In genomic region chr14:75121559-75121958, GRCh38 we compare ENCODE assay signal across 24 cellular contexts.
"Had no signal": no experiment of that assay in that cellular context is flagged by ENCODE, and none has a peak within 500 bp of the region (broad histone marks: within the 10 kb centered on the region; RNA-seq: fewer than 3 reads in every experiment).

No MANE protein-coding gene starts in this region.

- ATAC-seq: left colon; left ventricle myocardium superior; naive thymus-derived CD8-positive, alpha-beta T cell; psoas muscle; right cardiac atrium; stimulated activated naive B cell treated with anti-CD40 and anti-IgM and Interleukin-4, amounts not matched to agents 10 μg/mL and 1 μg/mL and 100 μg/mL, for 72 hours had no signal

- H3K27ac Mint-ChIP-seq: endodermal cell; immature natural killer cell; nephron progenitor cell; stimulated activated naive B cell treated with anti-CD40 and anti-IgM and Interleukin-4, amounts not matched to agents 10 μg/mL and 1 μg/mL and 100 μg/mL, for 72 hours; stimulated activated naive CD8-positive, alpha-beta T cell treated with anti-CD3 and anti-CD28 coated beads, Interleukin-15, Interleukin-2, amounts not matched to agents 100 ng/mL and 50 ng/mL, for 24 hours had no signal

- H3K36me3 ChIP-seq: ovary, uterus had no signal

- H3K27me3 ChIP-seq: ovary, sigmoid colon, transverse colon, upper lobe of right lung, uterus had no signal

- H3K27me3 Mint-ChIP-seq: naive thymus-derived CD8-positive, alpha-beta T cell; stimulated activated naive B cell treated with anti-CD40 and anti-IgM and Interleukin-4, amounts not matched to agents 10 μg/mL and 1 μg/mL and 100 μg/mL, for 72 hours; stimulated activated naive CD8-positive, alpha-beta T cell treated with anti-CD3 and anti-CD28 coated beads, Interleukin-15, Interleukin-2, amounts not matched to agents 100 ng/mL and 50 ng/mL, for 24 hours had no signal

- H3K9me3 Mint-ChIP-seq: endodermal cell; immature natural killer cell; naive thymus-derived CD8-positive, alpha-beta T cell; nephron progenitor cell; stimulated activated naive B cell treated with anti-CD40 and anti-IgM and Interleukin-4, amounts not matched to agents 10 μg/mL and 1 μg/mL and 100 μg/mL, for 72 hours; stimulated activated naive CD8-positive, alpha-beta T cell treated with anti-CD3 and anti-CD28 coated beads, Interleukin-15, Interleukin-2, amounts not matched to agents 100 ng/mL and 50 ng/mL, for 24 hours had no signal

- H3K4me3 Mint-ChIP-seq: endodermal cell; immature natural killer cell; naive thymus-derived CD8-positive, alpha-beta T cell; nephron progenitor cell; stimulated activated naive B cell treated with anti-CD40 and anti-IgM and Interleukin-4, amounts not matched to agents 10 μg/mL and 1 μg/mL and 100 μg/mL, for 72 hours; stimulated activated naive CD8-positive, alpha-beta T cell treated with anti-CD3 and anti-CD28 coated beads, Interleukin-15, Interleukin-2, amounts not matched to agents 100 ng/mL and 50 ng/mL, for 24 hours had no signal

- H3K27ac ChIP-seq: lower lobe of right lung, ovary, psoas muscle, sigmoid colon, thoracic aorta, transverse colon, upper lobe of right lung, uterus had no signal

- H3K4me3 ChIP-seq: lower lobe of right lung, ovary, psoas muscle, sigmoid colon, thoracic aorta, transverse colon, upper lobe of right lung, uterus had no signal

- H3K9me3 ChIP-seq: lower lobe of right lung, ovary, psoas muscle, sigmoid colon, thoracic aorta, transverse colon, upper lobe of right lung, uterus had no signal

- DNase-seq: effector CD8-positive, alpha-beta T cell; endodermal cell; erythroblast; hypothalamus; immature natural killer cell; islet precursor cell; kidney glomerular epithelial cell; left colon; left ventricle myocardium superior; lower lobe of right lung; naive thymus-derived CD8-positive, alpha-beta T cell; nephron progenitor cell; occipital lobe; ovary; posterior cingulate gyrus; psoas muscle; right cardiac atrium; sigmoid colon; stimulated activated naive B cell treated with anti-CD40 and anti-IgM and Interleukin-4, amounts not matched to agents 10 μg/mL and 1 μg/mL and 100 μg/mL, for 72 hours; transverse colon; upper lobe of right lung; uterus had no signal
